ENCODE assay signal across 9 cellular contexts in the genomic region with DNA sequence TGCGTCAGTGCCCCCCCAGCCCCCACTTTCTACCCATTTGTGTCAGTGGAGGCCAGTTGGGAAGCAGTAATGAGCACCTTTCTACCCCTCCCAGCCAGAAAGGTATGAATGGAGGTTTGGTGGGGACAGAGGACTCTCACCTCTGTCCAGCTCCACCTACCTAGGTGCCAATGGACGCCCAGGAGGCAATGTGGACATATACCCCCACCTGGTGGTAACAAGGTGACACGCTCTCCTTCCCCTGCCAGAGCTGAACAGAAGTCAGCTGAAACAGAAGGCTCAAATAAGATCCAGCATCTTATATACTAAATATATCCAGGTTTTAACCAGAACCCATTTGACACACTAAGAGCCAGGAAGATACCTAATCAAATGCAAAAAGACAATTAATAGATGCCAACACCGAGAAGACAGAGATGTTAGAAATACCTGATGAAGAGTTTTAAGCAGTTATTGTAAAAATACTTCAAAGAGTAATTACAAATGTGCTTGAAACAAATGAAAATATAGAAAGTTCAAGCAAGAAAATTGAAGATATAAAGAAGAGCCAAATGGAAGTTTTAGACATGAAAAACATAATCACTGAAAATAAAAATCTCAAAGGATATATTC. TPM values are rescaled to one million over a fixed set of nuclear protein-coding genes. Genes with fewer than 3 reads are reported as not detected.
DNase-seq lines count a peak whose midpoint lies in the region; ATAC-seq, FAIRE-seq and TF ChIP-seq lines count a peak whose summit lies in the region.
"Had no signal": no experiment of that assay in that cellular context is flagged by ENCODE, and none has a peak within 500 bp of the region (broad histone marks: within the 10 kb centered on the region; RNA-seq: fewer than 3 reads in every experiment).

No MANE protein-coding gene starts in this region.

- no peak for ATAC-seq in CD4-positive, CD25-positive, alpha-beta regulatory T cell (ENCODE audit: low read depth in 2 of 2)
- ATAC-seq in Panc1 (peak; percentile 75), GM21515 (IDR thresholded peaks at IDR 0.05; ENCODE audit: unreplicated experiment) (no peak), GM18873 (IDR thresholded peaks at IDR 0.05; ENCODE audit: low FRiP score, unreplicated experiment) (no peak)

- intact Hi-C loops in Panc1 (cut with micrococcal nuclease; ENCODE audit: unreplicated experiment) = loop anchor here (2.0 kb wide), 1 partner anchor 42 kb away; no protein-coding TSS in a partner anchor

- H3K9me3 Mint-ChIP-seq in CD4-positive, CD25-positive, alpha-beta regulatory T cell = peaks cover 0 to 4% (median 0%) of the 10 kb centered on the region in 7 donors

- no peaks in the 10 kb centered on the region for H3K27me3 ChIP-seq in CD4-positive, CD25-positive, alpha-beta regulatory T cell (ENCODE audit: control insufficient read depth, insufficient read depth, low read length)
- peaks cover 5% of the 10 kb centered on the region; the same call in 1 of the 2 replicates for H3K27me3 ChIP-seq in Panc1 (ENCODE audit: control insufficient read depth, insufficient read depth, low read length)

- H3K9me3 ChIP-seq in CD4-positive, CD25-positive, alpha-beta regulatory T cell (ENCODE audit: control insufficient read depth in 2 of 2, low read length in 2 of 2) = no peaks in the 10 kb centered on the region
- H3K9me3 ChIP-seq in Panc1 (ENCODE audit: control insufficient read depth, insufficient read depth, low read depth, low read length) = no peaks in the 10 kb centered on the region

- H3K36me3 ChIP-seq in CD4-positive, CD25-positive, alpha-beta regulatory T cell (ENCODE audit: control insufficient read depth, insufficient read depth, low read length) = no peaks in the 10 kb centered on the region
- no peaks in the 10 kb centered on the region for H3K36me3 ChIP-seq in Panc1 (ENCODE audit: control insufficient read depth, insufficient read depth, low read length)

- DNase-seq in CD4-positive, CD25-positive, alpha-beta regulatory T cell = peak in 2 of 3 donors; percentile 6 to 8
- DNase-seq in GM20000 (ENCODE audit: low spot score) (no peak), Panc1 (ENCODE audit: low read depth, low spot score) (no peak), iPS DF 4.7 (ENCODE audit: extremely low read depth, low spot score) (peak; percentile 64), GM12891 (ENCODE audit: insufficient read length, low spot score) (no peak)
- DNase-seq in activated naive CD4-positive, alpha-beta T cell (lab: John Stamatoyannopoulos, UW) = no peak
- DNase-seq: effector memory CD4-positive, alpha-beta T cell had no signal

- H3K4me3 Mint-ChIP-seq in CD4-positive, CD25-positive, alpha-beta regulatory T cell = no peak overlapping the region

- in situ Hi-C loops in Panc1 (cut with HindIII; ENCODE audit: low pct_unique_long_range_greater_than_20kb, low sequenced_read_pairs) = no loop called here

- POLR2A ChIA-PET in Panc1 (lab: Charles Lee) = no interaction called here

- peaks cover 27% of the 10 kb centered on the region for H3K27me3 Mint-ChIP-seq in CD4-positive, CD25-positive, alpha-beta regulatory T cell

- TF ChIP-seq POLR2A in GM12891 (IDR thresholded peaks at IDR 0.05; ENCODE audit: low read depth, low read length) = no peak

- TF ChIP-seq CTCF in GM20000 (IDR thresholded peaks at IDR 0.05; ENCODE audit: extremely low read depth, missing control alignments) (peak; percentile 18), Panc1 (IDR thresholded peaks at IDR 0.05) (peak; percentile 71)

- H3K4me1 Mint-ChIP-seq in CD4-positive, CD25-positive, alpha-beta regulatory T cell = no peaks in the 10 kb centered on the region

- H3K4me3 ChIP-seq in CD4-positive, CD25-positive, alpha-beta regulatory T cell (ENCODE audit: low read depth, low read length) = no peak overlapping the region
- H3K4me3 ChIP-seq in Panc1 (ENCODE audit: low read depth in 2 of 2, low read length in 2 of 2) = no peak overlapping the region

- H3K27ac ChIP-seq in CD4-positive, CD25-positive, alpha-beta regulatory T cell (ENCODE audit: insufficient read depth, low read length, poor library complexity, severe bottlenecking) = no peak overlapping the region
- H3K27ac ChIP-seq in Panc1 (ENCODE audit: low read length) = no peak overlapping the region

- H3K4me1 ChIP-seq in CD4-positive, CD25-positive, alpha-beta regulatory T cell (ENCODE audit: control insufficient read depth, insufficient read depth, low read length, poor library complexity, severe bottlenecking) = no peaks in the 10 kb centered on the region
- H3K4me1 ChIP-seq in Panc1 (ENCODE audit: control insufficient read depth, insufficient read depth, low read length) = no peaks in the 10 kb centered on the region

- CTCF ChIA-PET in Panc1 (lab: Charles Lee) = interaction anchor here (0.7 to 1.0 kb wide), 2 partner anchors 216 to 271 kb away, joined by 3 read pairs; no protein-coding TSS in a partner anchor

- no TSS peak for BruUV-seq in Panc1 (replicated peaks; lab: Mats Ljungman, UMichigan)

- no peak for FAIRE-seq in GM12891 (lab: Jason Lieb, UNC)

- H3K36me3 Mint-ChIP-seq in CD4-positive, CD25-positive, alpha-beta regulatory T cell = no peaks in the 10 kb centered on the region

- H3K27ac Mint-ChIP-seq in CD4-positive, CD25-positive, alpha-beta regulatory T cell = no peak overlapping the region

TF ChIP-seq in GM12891, 5 proteins besides CTCF, POLR2A, EP300 and RAD21:
- TF ChIP-seq SPI1 (IDR thresholded peaks at IDR 0.05; ENCODE audit: low read depth, low read length) = no peak
- TF ChIP-seq POU2F2 (IDR thresholded peaks at IDR 0.05; ENCODE audit: low read depth, low read length) = no peak

RNA-seq across cellular contexts. Expression of a gene that starts 18.4 kb away (rescaled TPM):
- total RNA-seq in CD4-positive, CD25-positive, alpha-beta regulatory T cell = not detected
- under 1 TPM in 1 of 4 donors, not detected in 3; 0.35 TPM for polyA plus RNA-seq in CD4-positive, CD25-positive, alpha-beta regulatory T cell
- total RNA-seq in Panc1 (2021; ENCODE audit: unreplicated experiment) = not detected
- not detected for polyA plus RNA-seq in Panc1 (2012; ENCODE audit: insufficient read length)
- polyA plus RNA-seq in GM12891 (2012; ENCODE audit: low read depth, missing spikeins) = not detected

Comparison
In these comparisons a context has a peak if more than half of its experiments do, and no peak if none do; other contexts are left out.
1. DNase-seq: peak in CD4-positive, CD25-positive, alpha-beta regulatory T cell (2 of 3) and iPS DF 4.7 (single experiment); none in GM20000 (single experiment), Panc1 (single experiment), GM12891 (single experiment) and activated naive CD4-positive, alpha-beta T cell (0 of 4).